ENCODE assay signal across 21 cellular contexts in genomic region chr2:28319118-28320008, GRCh38.
DNase-seq lines count a peak whose midpoint lies in the region; ATAC-seq and TF ChIP-seq lines count a peak whose summit lies in the region.
"Had no signal": no experiment of that assay in that cellular context is flagged by ENCODE, and none has a peak within 500 bp of the region (broad histone marks: within the 10 kb centered on the region; RNA-seq: fewer than 3 reads in every experiment).

No MANE protein-coding gene starts in this region.

- no peak overlapping the region for H3K56ac ChIP-seq in mesendoderm (ENCODE audit: low read length)

- H3K27me3 ChIP-seq in mesendoderm (ENCODE audit: insufficient read depth, low read length, poor library complexity): no peaks in the 10 kb centered on the region
- H3K27me3 ChIP-seq in stomach: no peaks in the 10 kb centered on the region
- H3K27me3 ChIP-seq: neutrophil had no signal

- H2BK5ac ChIP-seq in mesendoderm (ENCODE audit: low read length): no peak overlapping the region

- H3K4ac ChIP-seq in mesendoderm (ENCODE audit: low read depth, low read length): no peak overlapping the region

- DNase-seq in EL (peak; percentile 57), astrocyte of the spinal cord (ENCODE audit: low read depth, low spot score) (peak; percentile 93), mesendoderm (no peak), stomach (no peak), SW 1271 (lab: John Stamatoyannopoulos, UW) (no peak), inferior parietal cortex (ENCODE audit: extremely low spot score) (no peak), GM13976 (ENCODE audit: low spot score) (no peak)
- DNase-seq: activated CD4-positive, alpha-beta memory T cell treated with anti-CD3 and anti-CD28 coated beads for 36 hours; activated naive CD4-positive, alpha-beta T cell treated with Interleukin-2 at 50 U/mL for 16 hours; amygdala; CD4-positive, alpha-beta T cell; DMS153; GF-D8; left ventricle myocardium superior; NCI-H510A treated with DMSO at 0.1 percent for 48 hours; retina; stimulated activated CD4-positive, alpha-beta T cell treated with anti-CD3 and anti-CD28 coated beads, Interleukin-15, amount 100 ng/mL, for 24 hours; WERI-Rb-1 had no signal

- H3K27ac ChIP-seq in mesendoderm (ENCODE audit: low read depth, low read length) (no peak overlapping the region), stomach (peak overlapping the region in 3 of 5 donors; percentile 14 to 39 (median 16))
- H3K27ac ChIP-seq: neutrophil, SK-N-MC, WERI-Rb-1 had no signal

- no peaks in the 10 kb centered on the region for H3K36me3 ChIP-seq in mesendoderm (ENCODE audit: control insufficient read depth, insufficient read depth, low read length)
- H3K36me3 ChIP-seq in stomach: no peaks in the 10 kb centered on the region
- H3K36me3 ChIP-seq: neutrophil, WERI-Rb-1 had no signal

- ATAC-seq in HG03175 (IDR thresholded peaks at IDR 0.05; ENCODE audit: unreplicated experiment): no peak
- ATAC-seq: left ventricle myocardium superior had no signal

- in situ Hi-C loops in astrocyte of the spinal cord (cut with HindIII; ENCODE audit: low sequenced_read_pairs) (no loop called here), GM13976 (cut with MboI; ENCODE audit: low sequenced_read_pairs, unreplicated experiment) (no loop called here)

- H3K18ac ChIP-seq in mesendoderm (ENCODE audit: low read length): no peak overlapping the region

- no peaks in the 10 kb centered on the region for H3K9me3 ChIP-seq in stomach
- H3K9me3 ChIP-seq: neutrophil had no signal

- no CpG with 5 or more reads among the region's 15 CpGs for WGBS in mesendoderm (ENCODE audit: extremely low coverage, insufficient coverage, low lambda C conversion rate)
- 66 to 79% (median 69%) methylated on average over 14 to 15 of the region's 15 CpGs for WGBS in stomach, 5 donors

- H2BK15ac ChIP-seq in mesendoderm (replicated peaks; ENCODE audit: low read depth): no peak overlapping the region

- TF ChIP-seq CTCF in astrocyte of the spinal cord (IDR thresholded peaks at IDR 0.05; ENCODE audit: low read depth, low read length): peak; percentile 3
- no peak for TF ChIP-seq CTCF in stomach (IDR thresholded peaks at IDR 0.05)
- TF ChIP-seq CTCF in GM13976 (IDR thresholded peaks at IDR 0.05; ENCODE audit: borderline replicate concordance, control extremely low read depth, extremely low read depth, insufficient read depth, missing control alignments): no peak

- H2BK120ac ChIP-seq in mesendoderm (ENCODE audit: low read depth, low read length): no peak overlapping the region

- no peak for TF ChIP-seq EP300 in stomach (IDR thresholded peaks at IDR 0.05)

- no peaks in the 10 kb centered on the region for H3K79me2 ChIP-seq in mesendoderm (ENCODE audit: control insufficient read depth, insufficient read depth, low read length)

- H4K8ac ChIP-seq in mesendoderm (ENCODE audit: low read depth, low read length): no peak overlapping the region

- H3K4me1 ChIP-seq in mesendoderm (ENCODE audit: control insufficient read depth, low read depth, low read length) (no peaks in the 10 kb centered on the region), stomach (peaks cover 6 to 33% (median 19%) of the 10 kb centered on the region in 4 donors)

- H3K23ac ChIP-seq in mesendoderm (ENCODE audit: low read length): peak overlapping the region; percentile 29

- H4K5ac ChIP-seq in mesendoderm (ENCODE audit: low read length): no peak overlapping the region

- intact Hi-C loops in stomach (cut with DNase I; ENCODE audit: low total_unique reads): no loop called here

- no peak overlapping the region for H3K4me2 ChIP-seq in mesendoderm (ENCODE audit: low read length)

- H3K9ac ChIP-seq in mesendoderm (ENCODE audit: low read length): no peak overlapping the region

- no peak overlapping the region for H2AK5ac ChIP-seq in mesendoderm (ENCODE audit: low read length)

- no peaks in the 10 kb centered on the region for H3K79me1 ChIP-seq in mesendoderm (ENCODE audit: low read length)

- no peak for TF ChIP-seq POLR2A in stomach (IDR thresholded peaks at IDR 0.05)

- no peak overlapping the region for H3K4me3 ChIP-seq in astrocyte of the spinal cord (ENCODE audit: low read depth, low read length)
- no peak overlapping the region for H3K4me3 ChIP-seq in mesendoderm (ENCODE audit: low read length)
- H3K4me3 ChIP-seq in stomach: no peak overlapping the region
- H3K4me3 ChIP-seq: SK-N-MC had no signal

Comparison
In these comparisons a context has a peak if more than half of its experiments do, and no peak if none do; other contexts are left out.
1. DNase-seq: peak in EL (single experiment) and astrocyte of the spinal cord (single experiment); none in mesendoderm (single experiment), stomach (single experiment), SW 1271 (0 of 2), inferior parietal cortex (single experiment) and GM13976 (single experiment).